20 cellular contexts compared by ENCODE assay signal in genomic region chr17:64182325-64183012, GRCh38.
"Had no signal": no experiment of that assay in that cellular context is flagged by ENCODE, and none has a peak within 500 bp of the region (broad histone marks: within the 10 kb centered on the region; RNA-seq: fewer than 3 reads in every experiment).

No MANE protein-coding gene starts in this region.

- H3K4me3 Mint-ChIP-seq: activated CD8-positive, alpha-beta T cell treated with anti-CD3 and anti-CD28 coated beads, Interleukin-2, amount 10 ng/mL, durations not matched to agents 7 days and 5 days; T-helper 1 cell treated with Interleukin-12 subunit alpha and Interleukin-12 subunit beta and Interleukin-4 antibody, amounts not matched to agents 30 μg/mL and 1 μg/mL, for 36 hours had no signal

- H3K9me3 ChIP-seq: body of pancreas, SJSA1 had no signal

- H3K4me3 ChIP-seq: body of pancreas, SJSA1 had no signal

- H3K27ac Mint-ChIP-seq: activated CD8-positive, alpha-beta T cell treated with anti-CD3 and anti-CD28 coated beads, Interleukin-2, amount 10 ng/mL, durations not matched to agents 7 days and 5 days; T-helper 1 cell treated with Interleukin-12 subunit alpha and Interleukin-12 subunit beta and Interleukin-4 antibody, amounts not matched to agents 30 μg/mL and 1 μg/mL, for 36 hours had no signal

- H3K27ac ChIP-seq: body of pancreas, SJSA1 had no signal

- H3K9me3 Mint-ChIP-seq: T-helper 1 cell treated with Interleukin-12 subunit alpha and Interleukin-12 subunit beta and Interleukin-4 antibody, amounts not matched to agents 30 μg/mL and 1 μg/mL, for 36 hours had no signal

- DNase-seq: activated CD4-positive, alpha-beta T cell treated with anti-CD3 and anti-CD28 coated beads for 4 hours; activated CD8-positive, alpha-beta memory T cell treated with anti-CD3 and anti-CD28 coated beads, Interleukin-2, amount 50 U/mL, for 48 hours; activated CD8-positive, alpha-beta T cell treated with anti-CD3 and anti-CD28 coated beads, Interleukin-2, amount 10 ng/mL, durations not matched to agents 7 days and 5 days; activated naive CD4-positive, alpha-beta T cell treated with anti-CD3 and anti-CD28 coated beads, Interleukin-2, amount 50 U/mL, for 16 hours; activated T-cell treated with anti-CD3 and anti-CD28 coated beads, Interleukin-2, amount 50 U/mL, for 1 hour; aorta; body of pancreas; central memory CD4-positive, alpha-beta T cell; KG1; NCI-H1105; NCI-H1436; NCI-H1694 treated with DMSO at 0.1 percent for 48 hours; NCI-H2029 treated with DMSO at 0.1 percent for 48 hours; NCI-H510A treated with DMSO at 0.1 percent for 48 hours; NCI-H69; NK-92 treated with Interleukin-12 subunit alpha and Interleukin-12 subunit beta, amount 100 ng/mL, for 24 hours; PC-3; SHP77 had no signal

- H3K27me3 ChIP-seq: body of pancreas, SJSA1 had no signal
